In genomic region chr2:57943271-57943670, GRCh38 we compare ENCODE assay signal across 28 cellular contexts.
DNase-seq lines count a peak whose midpoint lies in the region; ATAC-seq and TF ChIP-seq lines count a peak whose summit lies in the region.
"Had no signal": no experiment of that assay in that cellular context is flagged by ENCODE, and none has a peak within 500 bp of the region (broad histone marks: within the 10 kb centered on the region; RNA-seq: fewer than 3 reads in every experiment).

No MANE protein-coding gene starts in this region.

- H3K9me3 ChIP-seq in adipocyte (ENCODE audit: control insufficient read depth, low read length) (no peaks in the 10 kb centered on the region), neural progenitor cell (ENCODE audit: low read depth) (no peaks in the 10 kb centered on the region)
- H3K9me3 ChIP-seq: esophagus squamous epithelium, sigmoid colon, SJCRH30, transverse colon had no signal

- DNase-seq in GM03348 (ENCODE audit: low spot score) (peak; percentile 34), adipocyte (ENCODE audit: low read depth) (peak; percentile 81), fibroblast of the aortic adventitia (ENCODE audit: low read depth) (peak; percentile 3), skeletal muscle cell (ENCODE audit: low read depth) (peak; percentile 31), neural progenitor cell (ENCODE audit: low spot score) (no peak), AG08396 (ENCODE audit: low spot score) (no peak)
- no peak for DNase-seq in activated CD4-positive, alpha-beta T cell treated with anti-CD3 and anti-CD28 coated beads, Interleukin-2, amount 50 U/mL, for 48 hours
- DNase-seq: activated T-cell treated with anti-CD3 and anti-CD28 coated beads for 4 hours; anterior cingulate cortex; C1 segment of cervical spinal cord; effector memory CD8-positive, alpha-beta T cell; esophagus squamous epithelium; GDM1; hippocampal formation; Kasumi-1; mammary epithelial cell; natural killer cell; NCI-H1105 treated with DMSO at 0.1 percent for 48 hours; NCI-H2107; NCI-H524; sigmoid colon; SJCRH30; transverse colon had no signal

- H3K9ac ChIP-seq in adipocyte (ENCODE audit: low read length) (no peak overlapping the region), neural progenitor cell (no peak overlapping the region)
- H3K9ac ChIP-seq: parathyroid adenoma had no signal

- H4K20me1 ChIP-seq in neural progenitor cell (ENCODE audit: low read depth) = no peaks in the 10 kb centered on the region

- H3K36me3 ChIP-seq in adipocyte (ENCODE audit: control insufficient read depth, insufficient read depth, low read length, severe bottlenecking) (no peaks in the 10 kb centered on the region), neural progenitor cell (no peaks in the 10 kb centered on the region)
- H3K36me3 ChIP-seq: esophagus squamous epithelium, sigmoid colon, SJCRH30, transverse colon had no signal

- no peak overlapping the region for H3K27ac Mint-ChIP-seq in neural progenitor cell
- H3K27ac Mint-ChIP-seq: effector memory CD8-positive, alpha-beta T cell; natural killer cell; stimulated activated naive CD8-positive, alpha-beta T cell treated with anti-CD3 and anti-CD28 coated beads, Interleukin-15, Interleukin-2, amounts not matched to agents 100 ng/mL and 50 ng/mL, for 24 hours; T-helper 1 cell treated with Interleukin-12 subunit alpha and Interleukin-12 subunit beta and Interleukin-4 antibody, amounts not matched to agents 30 μg/mL and 1 μg/mL, for 36 hours had no signal

- no peaks in the 10 kb centered on the region for H3K27me3 ChIP-seq in adipocyte (replicated peaks; ENCODE audit: control insufficient read depth, insufficient read depth, low read length)
- H3K27me3 ChIP-seq in neural progenitor cell = no peaks in the 10 kb centered on the region
- H3K27me3 ChIP-seq: esophagus squamous epithelium, sigmoid colon, SJCRH30, transverse colon had no signal

- H3K27ac ChIP-seq in neural progenitor cell = no peak overlapping the region
- H3K27ac ChIP-seq: esophagus squamous epithelium, parathyroid adenoma, sigmoid colon, SJCRH30, transverse colon, VCaP had no signal

- H3K4me1 Mint-ChIP-seq in neural progenitor cell = no peaks in the 10 kb centered on the region
- H3K4me1 Mint-ChIP-seq: natural killer cell had no signal

- no peaks in the 10 kb centered on the region for H3K79me2 ChIP-seq in neural progenitor cell (ENCODE audit: low read depth)
- H3K79me2 ChIP-seq: parathyroid adenoma had no signal

- H3K4me3 Mint-ChIP-seq in neural progenitor cell = no peak overlapping the region
- H3K4me3 Mint-ChIP-seq: effector memory CD8-positive, alpha-beta T cell; natural killer cell; stimulated activated naive CD8-positive, alpha-beta T cell treated with anti-CD3 and anti-CD28 coated beads, Interleukin-15, Interleukin-2, amounts not matched to agents 100 ng/mL and 50 ng/mL, for 24 hours; T-helper 1 cell treated with Interleukin-12 subunit alpha and Interleukin-12 subunit beta and Interleukin-4 antibody, amounts not matched to agents 30 μg/mL and 1 μg/mL, for 36 hours had no signal

- peak overlapping the region; percentile 17 for H3K4me3 ChIP-seq in adipocyte (ENCODE audit: low read length)
- H3K4me3 ChIP-seq in fibroblast of the aortic adventitia (ENCODE audit: low read depth, low read length) = no peak overlapping the region
- no peak overlapping the region for H3K4me3 ChIP-seq in skeletal muscle cell (ENCODE audit: low read depth, low read length)
- H3K4me3 ChIP-seq in neural progenitor cell = no peak overlapping the region
- H3K4me3 ChIP-seq: esophagus squamous epithelium, sigmoid colon, SJCRH30, transverse colon had no signal

- H3F3A ChIP-seq in neural progenitor cell (ENCODE audit: low read depth) = no peaks in the 10 kb centered on the region

- no peaks in the 10 kb centered on the region for H3K27me3 Mint-ChIP-seq in neural progenitor cell (ENCODE audit: insufficient read depth, low read depth)
- H3K27me3 Mint-ChIP-seq: effector memory CD8-positive, alpha-beta T cell; stimulated activated naive CD8-positive, alpha-beta T cell treated with anti-CD3 and anti-CD28 coated beads, Interleukin-15, Interleukin-2, amounts not matched to agents 100 ng/mL and 50 ng/mL, for 24 hours had no signal

- H3K4me2 ChIP-seq in neural progenitor cell = no peak overlapping the region

- H3K4me1 ChIP-seq in adipocyte (ENCODE audit: control insufficient read depth, insufficient read depth, low read length) (peaks cover 18% of the 10 kb centered on the region), neural progenitor cell (no peaks in the 10 kb centered on the region)
- H3K4me1 ChIP-seq: esophagus squamous epithelium, parathyroid adenoma, SJCRH30, transverse colon had no signal

- no peak for TF ChIP-seq CTCF in fibroblast of the aortic adventitia (IDR thresholded peaks at IDR 0.05; ENCODE audit: insufficient read depth, low read length)
- TF ChIP-seq CTCF in neural progenitor cell (IDR thresholded peaks at IDR 0.05) = no peak

- ATAC-seq in GM21528 (IDR thresholded peaks at IDR 0.05; ENCODE audit: low FRiP score, unreplicated experiment) = no peak
- ATAC-seq: effector memory CD8-positive, alpha-beta T cell; natural killer cell had no signal

- no peak overlapping the region for H2AFZ ChIP-seq in neural progenitor cell (replicated peaks)
- H2AFZ ChIP-seq: parathyroid adenoma had no signal

- H3K9me3 Mint-ChIP-seq in neural progenitor cell = no peaks in the 10 kb centered on the region
- H3K9me3 Mint-ChIP-seq: effector memory CD8-positive, alpha-beta T cell had no signal

- H3K36me3 Mint-ChIP-seq in neural progenitor cell = no peaks in the 10 kb centered on the region
- H3K36me3 Mint-ChIP-seq: natural killer cell had no signal

Comparison
In these comparisons a context has a peak if more than half of its experiments do, and no peak if none do; other contexts are left out.
1. DNase-seq: peak in GM03348 (single experiment), adipocyte (single experiment), fibroblast of the aortic adventitia (single experiment) and skeletal muscle cell (single experiment); none in activated CD4-positive, alpha-beta T cell treated with anti-CD3 and anti-CD28 coated beads, Interleukin-2, amount 50 U/mL, for 48 hours (0 of 2), neural progenitor cell (single experiment) and AG08396 (single experiment).